8 cellular contexts compared by ENCODE assay signal in the genomic region with DNA sequence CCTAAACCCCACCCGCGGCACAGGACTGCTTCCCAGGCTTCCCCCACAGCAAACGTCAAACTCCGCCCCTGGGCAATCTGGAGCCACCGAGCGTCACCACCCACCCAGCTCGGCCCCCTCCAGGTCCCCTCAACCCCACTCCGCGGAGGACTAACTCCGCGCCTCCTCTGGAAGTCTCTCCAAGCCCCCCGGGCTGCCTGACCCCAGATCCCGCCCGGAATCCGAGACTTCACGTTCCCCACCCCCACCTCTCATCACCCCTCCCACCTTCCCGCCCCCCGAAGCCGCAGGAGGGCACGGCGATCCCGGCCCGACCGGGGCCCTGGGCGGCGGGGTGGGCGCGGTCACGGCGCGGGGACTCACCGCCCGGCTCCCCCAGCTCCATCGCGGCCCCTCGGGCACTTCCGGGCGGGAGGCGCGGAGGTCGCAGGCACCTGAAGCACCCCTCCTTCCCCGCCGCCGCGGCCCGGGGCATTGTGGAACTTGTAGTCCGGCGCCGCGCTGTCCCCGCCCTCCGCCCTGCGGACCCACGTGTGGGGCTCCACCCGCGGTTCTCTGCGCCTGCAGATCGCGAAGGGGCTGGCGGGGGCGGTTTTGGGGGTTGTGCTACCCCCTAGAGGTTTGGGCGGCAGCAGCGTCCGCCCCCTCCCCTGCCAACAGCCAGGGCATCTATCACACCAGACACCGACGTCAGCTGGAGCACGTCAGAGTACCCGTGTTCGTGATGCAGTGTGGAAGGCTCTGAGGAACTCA. TPM values are rescaled to one million over a fixed set of nuclear protein-coding genes. Genes with fewer than 3 reads are reported as not detected.
A peak's percentile ranks its signal among the peaks of the same experiment; 100 is the strongest.
DNase-seq lines count a peak whose midpoint lies in the region; ATAC-seq and TF ChIP-seq lines count a peak whose summit lies in the region.

A gene with protein sequence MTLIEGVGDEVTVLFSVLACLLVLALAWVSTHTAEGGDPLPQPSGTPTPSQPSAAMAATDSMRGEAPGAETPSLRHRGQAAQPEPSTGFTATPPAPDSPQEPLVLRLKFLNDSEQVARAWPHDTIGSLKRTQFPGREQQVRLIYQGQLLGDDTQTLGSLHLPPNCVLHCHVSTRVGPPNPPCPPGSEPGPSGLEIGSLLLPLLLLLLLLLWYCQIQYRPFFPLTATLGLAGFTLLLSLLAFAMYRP (minus strand): TSS at position 423 of the 753 bp plus-strand sequence. CDS start 930 bp downstream, outside the sequence.

- peak; percentile 39 for ATAC-seq in GM18858 (IDR thresholded peaks at IDR 0.05; ENCODE audit: unreplicated experiment)
- ATAC-seq in HG03095 (IDR thresholded peaks at IDR 0.05; ENCODE audit: unreplicated experiment) = peak; percentile 44
- ATAC-seq in activated CD8-positive, alpha-beta T cell treated with anti-CD3 and anti-CD28 coated beads for 36 hours = peak; percentile 65

- no peaks in the 10 kb centered on the region for H3K9me3 ChIP-seq in effector memory CD4-positive, alpha-beta T cell (ENCODE audit: control insufficient read depth, low read length)

- H3K27ac Mint-ChIP-seq in activated CD8-positive, alpha-beta T cell treated with anti-CD3 and anti-CD28 coated beads for 36 hours = peak within 1 kb of the TSS; percentile 95

- H3K27ac ChIP-seq in ACC112 (ENCODE audit: low read depth, low read length) = peak within 1 kb of the TSS; percentile 19; the same call in 1 of the 2 replicates
- H3K27ac ChIP-seq in effector memory CD4-positive, alpha-beta T cell (ENCODE audit: insufficient read depth, low read length, poor library complexity, severe bottlenecking) = peak within 1 kb of the TSS; percentile 90

- peaks cover 43% of the 10 kb centered on the region for H3K79me2 ChIP-seq in ACC112 (ENCODE audit: control insufficient read depth, insufficient read depth, low read length, unreplicated experiment)

- no peak for DNase-seq in NCI-H460 (ENCODE audit: extremely low read depth, low read depth)
- peak; percentile 90 for DNase-seq in activated CD8-positive, alpha-beta T cell treated with anti-CD3 and anti-CD28 coated beads for 36 hours
- DNase-seq in effector memory CD4-positive, alpha-beta T cell = peak; percentile 83 to 90 (median 85)
- DNase-seq in midbrain (lab: John Stamatoyannopoulos, UW) = peak; percentile 55
- peak; percentile 74 to 81 for DNase-seq in stimulated activated CD8-positive, alpha-beta memory T cell treated with anti-CD3 and anti-CD28 coated beads, Interleukin-2, amount 100 ng/mL, for 48 hours (ENCODE audit: low read depth in 2 of 2)

- peaks cover 41% of the 10 kb centered on the region for H3K4me1 Mint-ChIP-seq in activated CD8-positive, alpha-beta T cell treated with anti-CD3 and anti-CD28 coated beads for 36 hours (ENCODE audit: low read depth)

- peak within 1 kb of the TSS; percentile 73 for H3K4me3 ChIP-seq in ACC112 (ENCODE audit: low read depth, low read length)
- peak within 1 kb of the TSS; percentile 78 for H3K4me3 ChIP-seq in effector memory CD4-positive, alpha-beta T cell (ENCODE audit: insufficient read depth, low read depth, low read length, poor library complexity, severe bottlenecking)

- intact Hi-C loops in activated CD8-positive, alpha-beta T cell treated with anti-CD3 and anti-CD28 coated beads for 36 hours (cut with micrococcal nuclease) = loop anchor here (2.0 kb wide), 1 partner anchor 24 kb away; the partner anchor contains the start of gene SLC4A2

- no peak for TF ChIP-seq CTCF in activated CD8-positive, alpha-beta T cell treated with anti-CD3 and anti-CD28 coated beads for 36 hours (IDR thresholded peaks at IDR 0.05)

- peaks cover 17% of the 10 kb centered on the region for H3K27me3 Mint-ChIP-seq in activated CD8-positive, alpha-beta T cell treated with anti-CD3 and anti-CD28 coated beads for 36 hours

- H3K27me3 ChIP-seq in ACC112 (ENCODE audit: insufficient read depth, low read length) = no peaks in the 10 kb centered on the region
- no peaks in the 10 kb centered on the region for H3K27me3 ChIP-seq in effector memory CD4-positive, alpha-beta T cell (replicated peaks; ENCODE audit: control insufficient read depth, insufficient read depth, low read length, poor library complexity, severe bottlenecking)

- CTCF ChIA-PET in activated CD8-positive, alpha-beta T cell treated with anti-CD3 and anti-CD28 coated beads for 36 hours (lab: Charles Lee) = interaction anchor here (1.0 to 3.7 kb wide), 8 partner anchors 23 to 120 kb away, joined by 3 to 38 read pairs (median 3); no protein-coding TSS in a partner anchor

- H3K4me3 Mint-ChIP-seq in activated CD8-positive, alpha-beta T cell treated with anti-CD3 and anti-CD28 coated beads for 36 hours = peak within 1 kb of the TSS; percentile 99

- H3K36me3 Mint-ChIP-seq in activated CD8-positive, alpha-beta T cell treated with anti-CD3 and anti-CD28 coated beads for 36 hours (ENCODE audit: low read depth) = peaks cover 16% of the 10 kb centered on the region

- H3K9me3 Mint-ChIP-seq in activated CD8-positive, alpha-beta T cell treated with anti-CD3 and anti-CD28 coated beads for 36 hours = no peaks in the 10 kb centered on the region

- H3K36me3 ChIP-seq in ACC112 (ENCODE audit: insufficient read depth, low read length) = no peaks in the 10 kb centered on the region
- H3K36me3 ChIP-seq in effector memory CD4-positive, alpha-beta T cell (ENCODE audit: control insufficient read depth, insufficient read depth, low read length) = no peaks in the 10 kb centered on the region

- H3K4me1 ChIP-seq in ACC112 (ENCODE audit: control insufficient read depth, insufficient read depth, low read length, unreplicated experiment) = peaks cover 30% of the 10 kb centered on the region
- peaks cover 56% of the 10 kb centered on the region for H3K4me1 ChIP-seq in effector memory CD4-positive, alpha-beta T cell (ENCODE audit: control insufficient read depth, insufficient read depth, low read length, poor library complexity, severe bottlenecking)

- POLR2A ChIA-PET in activated CD8-positive, alpha-beta T cell treated with anti-CD3 and anti-CD28 coated beads for 36 hours (lab: Charles Lee) = interaction anchor here (1.1 to 1.3 kb wide), 3 partner anchors 25 to 75 kb away, joined by 3 to 4 read pairs (median 3); partner anchors contain the start of gene ABCB8

- H2AFZ ChIP-seq in ACC112 (ENCODE audit: low read length, unreplicated experiment) = no peak within 1 kb of the TSS

RNA-seq across cellular contexts. Expression of the gene that starts here (rescaled TPM):
- total RNA-seq in NCI-H460 (2014; rRNA removed; shearing (Covaris generic)) = 35.2 and 46.6 TPM in 2 replicates
- 75.0 and 113 TPM in 2 replicates for polyA plus RNA-seq in NCI-H460 (2014; cell fraction: nucleus; rRNA removed)
- total RNA-seq in activated CD8-positive, alpha-beta T cell treated with anti-CD3 and anti-CD28 coated beads for 36 hours = 10 to 100 TPM; 59.7 to 64.2 TPM
